Comparison of ENCODE assay signal across 7 cellular contexts in genomic region chr10:107213861-107214260, GRCh38. TPM values are rescaled to one million over a fixed set of nuclear protein-coding genes. Genes with fewer than 3 reads are reported as not detected.
"Had no signal": no experiment of that assay in that cellular context is flagged by ENCODE, and none has a peak within 500 bp of the region (broad histone marks: within the 10 kb centered on the region; RNA-seq: fewer than 3 reads in every experiment).

No MANE protein-coding gene starts in this region.

- H3K4me1 ChIP-seq: HAP-1 had no signal

- H3K9ac ChIP-seq: GM23248 had no signal

- H3K27me3 Mint-ChIP-seq: IgD-negative memory B cell had no signal

- H2AFZ ChIP-seq: GM23248 had no signal

- DNase-seq: GM23248, GOT3, HFFc6 had no signal

- H3K27ac ChIP-seq: GM23248, HL-60 had no signal

- H3K4me1 Mint-ChIP-seq: IgD-negative memory B cell had no signal

- H3K4me3 Mint-ChIP-seq: HFFc6, IgD-negative memory B cell had no signal

- H3K4me3 ChIP-seq: GM23248, HAP-1 had no signal

- H3K9me3 ChIP-seq: HAP-1 had no signal

- H3K27ac Mint-ChIP-seq: HFFc6 had no signal

- H3K36me3 ChIP-seq: HAP-1 had no signal

RNA-seq across cellular contexts. Expression of gene SORCS1, which starts 49.4 kb away (rescaled TPM):
- total RNA-seq: GM23248, HepG2 had no signal
- polyA plus RNA-seq: GM23248, HepG2, IgD-negative memory B cell had no signal
